ENCODE assay signal across 9 cellular contexts in the genomic region with DNA sequence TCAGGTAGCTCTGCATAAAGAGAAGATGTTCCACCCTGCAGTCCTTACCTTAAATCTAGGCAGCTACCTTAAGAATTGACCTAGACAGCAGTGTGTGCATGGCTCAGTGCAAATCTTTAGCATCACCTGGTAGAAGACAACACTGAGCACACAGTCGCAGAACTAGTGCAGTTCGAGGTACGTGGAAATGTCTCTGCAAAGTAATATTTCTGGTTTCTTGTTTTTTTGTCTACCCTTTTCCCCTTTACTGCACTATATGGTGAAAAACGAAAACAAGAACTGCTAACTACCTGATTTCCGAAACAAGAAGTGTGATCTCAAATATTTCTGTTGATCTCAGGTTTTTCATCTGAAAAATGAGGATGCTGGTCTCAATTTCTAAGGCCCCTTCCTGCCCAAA.
DNase-seq lines count a peak whose midpoint lies in the region; ATAC-seq and TF ChIP-seq lines count a peak whose summit lies in the region.
"Had no signal": no experiment of that assay in that cellular context is flagged by ENCODE, and none has a peak within 500 bp of the region (broad histone marks: within the 10 kb centered on the region; RNA-seq: fewer than 3 reads in every experiment).

No MANE protein-coding gene starts in this region.

- H3K27ac ChIP-seq in CD8-positive, alpha-beta memory T cell (ENCODE audit: low read depth, low read length): no peak overlapping the region
- H3K27ac ChIP-seq in GM23338 (ENCODE audit: low read depth): no peak overlapping the region
- no peak overlapping the region for H3K27ac ChIP-seq in RWPE1

- DNase-seq in CD8-positive, alpha-beta memory T cell: no peak
- DNase-seq in GM23338 (ENCODE audit: low spot score) (no peak), OCI-M2 (lab: John Stamatoyannopoulos, UW; ENCODE audit: unreplicated experiment) (no peak), RWPE1 (ENCODE audit: low spot score) (no peak), LoVo (ENCODE audit: low spot score) (no peak)
- DNase-seq in activated naive CD8-positive, alpha-beta T cell treated with anti-CD3 and anti-CD28 coated beads for 36 hours: no peak
- DNase-seq in natural killer cell treated with Interleukin-12 subunit alpha and Interleukin-12 subunit beta and Interleukin-15 and Interleukin-18, amount 100 ng/mL, for 72 hours (ENCODE audit: low spot score): no peak

- peak overlapping the region; percentile 17 to 87 (median 75) for H3K4me3 Mint-ChIP-seq in CD8-positive, alpha-beta memory T cell
- H3K4me3 Mint-ChIP-seq in GM23338: no peak overlapping the region
- no peak overlapping the region for H3K4me3 Mint-ChIP-seq in activated naive CD8-positive, alpha-beta T cell treated with anti-CD3 and anti-CD28 coated beads for 36 hours
- peak overlapping the region; percentile 51 for H3K4me3 Mint-ChIP-seq in natural killer cell treated with Interleukin-12 subunit alpha and Interleukin-12 subunit beta and Interleukin-15 and Interleukin-18, amount 100 ng/mL, for 72 hours

- CTCF ChIA-PET in CD8-positive, alpha-beta memory T cell (lab: Charles Lee): interaction anchor here (1.1 to 1.7 kb wide), 3 partner anchors 8 to 301 kb away, joined by 3 to 7 read pairs (median 4); no protein-coding TSS in a partner anchor
- CTCF ChIA-PET in RWPE1 (lab: Yijun Ruan, JAX): interaction anchor here (0.7 kb wide), 1 partner anchor 35 kb away, joined by 3 read pairs; no protein-coding TSS in a partner anchor

- H3K9me2 ChIP-seq in GM23338 (ENCODE audit: insufficient read depth): no peaks in the 10 kb centered on the region

- peaks cover 0 to 11% (median 4%) of the 10 kb centered on the region in 3 donors for H3K36me3 Mint-ChIP-seq in CD8-positive, alpha-beta memory T cell
- H3K36me3 Mint-ChIP-seq in GM23338 (ENCODE audit: low read depth): no peaks in the 10 kb centered on the region
- peaks cover 17% of the 10 kb centered on the region for H3K36me3 Mint-ChIP-seq in activated naive CD8-positive, alpha-beta T cell treated with anti-CD3 and anti-CD28 coated beads for 36 hours
- H3K36me3 Mint-ChIP-seq in natural killer cell treated with Interleukin-12 subunit alpha and Interleukin-12 subunit beta and Interleukin-15 and Interleukin-18, amount 100 ng/mL, for 72 hours: no peaks in the 10 kb centered on the region

- peak overlapping the region; percentile 55 for H3K4me3 ChIP-seq in CD8-positive, alpha-beta memory T cell (ENCODE audit: low read length)
- no peak overlapping the region for H3K4me3 ChIP-seq in GM23338

- H3K9me3 Mint-ChIP-seq in CD8-positive, alpha-beta memory T cell: no peaks in the 10 kb centered on the region
- no peaks in the 10 kb centered on the region for H3K9me3 Mint-ChIP-seq in GM23338
- H3K9me3 Mint-ChIP-seq in activated naive CD8-positive, alpha-beta T cell treated with anti-CD3 and anti-CD28 coated beads for 36 hours: no peaks in the 10 kb centered on the region
- H3K9me3 Mint-ChIP-seq in natural killer cell treated with Interleukin-12 subunit alpha and Interleukin-12 subunit beta and Interleukin-15 and Interleukin-18, amount 100 ng/mL, for 72 hours: no peaks in the 10 kb centered on the region

- H3K4me2 ChIP-seq in GM23338: no peak overlapping the region

- H3K4me1 Mint-ChIP-seq in CD8-positive, alpha-beta memory T cell: peaks cover 45 to 71% (median 59%) of the 10 kb centered on the region in 3 donors
- H3K4me1 Mint-ChIP-seq in GM23338: peaks cover 27% of the 10 kb centered on the region
- H3K4me1 Mint-ChIP-seq in activated naive CD8-positive, alpha-beta T cell treated with anti-CD3 and anti-CD28 coated beads for 36 hours: peaks cover 60% of the 10 kb centered on the region
- H3K4me1 Mint-ChIP-seq in natural killer cell treated with Interleukin-12 subunit alpha and Interleukin-12 subunit beta and Interleukin-15 and Interleukin-18, amount 100 ng/mL, for 72 hours (ENCODE audit: low read depth in 2 of 2): peaks cover 49 to 59% of the 10 kb centered on the region in 2 donors

- peaks cover 16% of the 10 kb centered on the region; the same call in 1 of the 2 replicates for H3K79me2 ChIP-seq in GM23338 (replicated peaks; ENCODE audit: insufficient read depth)

- peaks cover 57% of the 10 kb centered on the region for H3K4me1 ChIP-seq in CD8-positive, alpha-beta memory T cell (ENCODE audit: insufficient read depth, low read length)
- H3K4me1 ChIP-seq in GM23338 (ENCODE audit: insufficient read depth): 0 out of 2 replicates have a peak, but pooled peaks cover 3% of the 10 kb centered on the region

- H4K20me1 ChIP-seq in GM23338 (replicated peaks; ENCODE audit: insufficient read depth): no peaks in the 10 kb centered on the region

- H3K9me3 ChIP-seq in CD8-positive, alpha-beta memory T cell (ENCODE audit: low read length): no peaks in the 10 kb centered on the region

- H3K27me3 Mint-ChIP-seq in CD8-positive, alpha-beta memory T cell: no peaks in the 10 kb centered on the region
- peaks cover 2% of the 10 kb centered on the region for H3K27me3 Mint-ChIP-seq in GM23338 (ENCODE audit: insufficient read depth, low read depth, poor library complexity)
- no peaks in the 10 kb centered on the region for H3K27me3 Mint-ChIP-seq in activated naive CD8-positive, alpha-beta T cell treated with anti-CD3 and anti-CD28 coated beads for 36 hours
- H3K27me3 Mint-ChIP-seq in natural killer cell treated with Interleukin-12 subunit alpha and Interleukin-12 subunit beta and Interleukin-15 and Interleukin-18, amount 100 ng/mL, for 72 hours: no peaks in the 10 kb centered on the region
- H3K27me3 Mint-ChIP-seq: progenitor cell of endocrine pancreas had no signal

- no peak overlapping the region for H2AFZ ChIP-seq in GM23338

- TF ChIP-seq CTCF in GM23338 (conservative IDR thresholded peaks at IDR 0.05; ENCODE audit: low read depth in 2 of 2) (no peak), RWPE1 (conservative IDR thresholded peaks at IDR 0.05; ENCODE audit: low read depth) (no peak)

- no peaks in the 10 kb centered on the region for H3K27me3 ChIP-seq in CD8-positive, alpha-beta memory T cell (ENCODE audit: insufficient read depth, low read length, poor library complexity, severe bottlenecking)
- H3K27me3 ChIP-seq in GM23338 (ENCODE audit: insufficient read depth): no peaks in the 10 kb centered on the region

- POLR2A ChIA-PET in CD8-positive, alpha-beta memory T cell (lab: Charles Lee): interaction anchor here (1.6 kb wide), 1 partner anchor 278 kb away, joined by 3 read pairs; no protein-coding TSS in a partner anchor
- POLR2A ChIA-PET in RWPE1 (lab: Yijun Ruan, JAX; ENCODE audit: low non-redundant PET): no interaction called here

- ATAC-seq in GM23338 (no peak), HG02763 (IDR thresholded peaks at IDR 0.05; ENCODE audit: unreplicated experiment) (no peak)
- no peak for ATAC-seq in natural killer cell treated with Interleukin-12 subunit alpha and Interleukin-12 subunit beta and Interleukin-15 and Interleukin-18, amount 100 ng/mL, for 72 hours

- H3K36me3 ChIP-seq in CD8-positive, alpha-beta memory T cell (ENCODE audit: insufficient read depth, low read length): no peaks in the 10 kb centered on the region
- no peaks in the 10 kb centered on the region for H3K36me3 ChIP-seq in GM23338 (ENCODE audit: insufficient read depth)

- peak overlapping the region; percentile 53 to 99 (median 92) for H3K27ac Mint-ChIP-seq in CD8-positive, alpha-beta memory T cell
- peak overlapping the region; percentile 87; the same call in 1 of the 2 replicates for H3K27ac Mint-ChIP-seq in GM23338
- peak overlapping the region; percentile 84 for H3K27ac Mint-ChIP-seq in activated naive CD8-positive, alpha-beta T cell treated with anti-CD3 and anti-CD28 coated beads for 36 hours
- H3K27ac Mint-ChIP-seq in natural killer cell treated with Interleukin-12 subunit alpha and Interleukin-12 subunit beta and Interleukin-15 and Interleukin-18, amount 100 ng/mL, for 72 hours: peak overlapping the region; percentile 58 to 88

- no peaks in the 10 kb centered on the region for H3F3A ChIP-seq in GM23338 (replicated peaks; ENCODE audit: low read depth)

TF ChIP-seq in GM23338, 12 proteins besides CTCF, POLR2A, EP300 and RAD21:
- TF ChIP-seq ZNF114 (CRISPR knock-in tag; IDR thresholded peaks at IDR 0.05) (no peak), POLR2AphosphoS5 (IDR thresholded peaks at IDR 0.05; ENCODE audit: low read depth) (no peak)
TF ChIP-seq in GM23338: peak in this region for 0.

Comparison
In these comparisons a context has a peak if more than half of its experiments do, and no peak if none do; other contexts are left out.
1. H3K4me3 Mint-ChIP-seq: peak in CD8-positive, alpha-beta memory T cell (7 of 7) and natural killer cell treated with Interleukin-12 subunit alpha and Interleukin-12 subunit beta and Interleukin-15 and Interleukin-18, amount 100 ng/mL, for 72 hours (single experiment); none in GM23338 (single experiment) and activated naive CD8-positive, alpha-beta T cell treated with anti-CD3 and anti-CD28 coated beads for 36 hours (single experiment).
2. Peak in every context shown above with its lines, with median percentiles within 50 percentile points of each other: H3K27ac Mint-ChIP-seq.